Comparison of ENCODE assay signal across 9 cellular contexts in genomic region chr14:51828017-51828797, GRCh38. TPM values are rescaled to one million over a fixed set of nuclear protein-coding genes. Genes with fewer than 3 reads are reported as not detected.
DNase-seq lines count a peak whose midpoint lies in the region; ATAC-seq, FAIRE-seq and TF ChIP-seq lines count a peak whose summit lies in the region.
"Had no signal": no experiment of that assay in that cellular context is flagged by ENCODE, and none has a peak within 500 bp of the region (broad histone marks: within the 10 kb centered on the region; RNA-seq: fewer than 3 reads in every experiment).

No MANE protein-coding gene starts in this region.

- intact Hi-C loops in mucosa of descending colon (cut with DNase I, micrococcal nuclease): no loop called here
- intact Hi-C loops in aorta (cut with DNase I): no loop called here

- CTCF ChIA-PET in A549 (lab: Yijun Ruan, JAX): interaction anchor here (0.6 to 4.0 kb wide), 7 partner anchors 12 to 176 kb away, joined by 3 to 17 read pairs (median 3); no protein-coding TSS in a partner anchor

- H3K4me1 ChIP-seq in A549 (peaks cover 10% of the 10 kb centered on the region), mucosa of descending colon (ENCODE audit: low read depth) (no peaks in the 10 kb centered on the region), aorta (ENCODE audit: control insufficient read depth in 1 of 2, insufficient read depth in 2 of 2, low read length in 2 of 2) (no peaks in the 10 kb centered on the region)

- H3K4me3 ChIP-seq in A549: no peak overlapping the region
- no peak overlapping the region for H3K4me3 ChIP-seq in mucosa of descending colon
- H3K4me3 ChIP-seq in aorta (ENCODE audit: low read length in 2 of 2): no peak overlapping the region

- H3K9me3 ChIP-seq in A549: no peaks in the 10 kb centered on the region
- no peaks in the 10 kb centered on the region for H3K9me3 ChIP-seq in mucosa of descending colon
- peaks cover 3% of the 10 kb centered on the region for H3K9me3 ChIP-seq in aorta (ENCODE audit: control insufficient read depth, low read length)

- TF ChIP-seq CTCF in A549 (IDR thresholded peaks at IDR 0.05) (no peak), mucosa of descending colon (IDR thresholded peaks at IDR 0.05) (no peak)

- H3K36me3 ChIP-seq in mucosa of descending colon (ENCODE audit: low read depth): no peaks in the 10 kb centered on the region
- H3K36me3 ChIP-seq in aorta (ENCODE audit: control insufficient read depth in 1 of 2, insufficient read depth in 2 of 2, low read length in 1 of 2): no peaks in the 10 kb centered on the region

- no peak for FAIRE-seq in A549 (lab: Jason Lieb, UNC)
- FAIRE-seq: G401.6 had no signal

- TF ChIP-seq RAD21 in A549 (conservative IDR thresholded peaks at IDR 0.05 in 1 of 2, IDR thresholded peaks at IDR 0.05 in 1 of 2): no peak

- peak; percentile 87 to 90 for ATAC-seq in A549
- peak; percentile 84 for ATAC-seq in GM19023 (IDR thresholded peaks at IDR 0.05; ENCODE audit: unreplicated experiment)
- ATAC-seq in HG03175 (IDR thresholded peaks at IDR 0.05; ENCODE audit: unreplicated experiment): peak; percentile 96
- ATAC-seq in mucosa of descending colon: peak; percentile 75
- ATAC-seq in aorta (ENCODE audit: low FRiP score): peak; percentile 62

- H3K27me3 ChIP-seq in aorta (ENCODE audit: control insufficient read depth in 1 of 2, insufficient read depth in 2 of 2, low read length in 1 of 2): peaks cover 0 to 2% of the 10 kb centered on the region in 2 donors

- TF ChIP-seq POLR2A in A549 (IDR thresholded peaks at IDR 0.05; ENCODE audit: low read length): no peak

- 33% methylated on average over 8 of the region's 8 CpGs for WGBS in A549 (ENCODE audit: missing lambda C conversion rate)
- 53 to 63% methylated on average over 8 of the region's 8 CpGs for WGBS in aorta, 2 donors

- no peak for TF ChIP-seq EP300 in A549 (IDR thresholded peaks at IDR 0.05)

- POLR2A ChIA-PET in A549 (lab: Yijun Ruan, JAX): no interaction called here

- H3K4me2 ChIP-seq in A549: peak overlapping the region; percentile 41; the same call in 2 of the 3 replicates

- peak overlapping the region; percentile 23 to 65; a peak in 4 of 6 replicates for H3K27ac ChIP-seq in A549
- H3K27ac ChIP-seq in aorta (ENCODE audit: low read depth in 1 of 2, low read length in 2 of 2): no peak overlapping the region

- DNase-seq in A549 (ENCODE audit: low read depth in 1 of 2, low spot score in 1 of 2) (peak; percentile 31 to 33), SKM-1 (lab: John Stamatoyannopoulos, UW; ENCODE audit: unreplicated experiment) (peak; percentile 10), mucosa of descending colon (peak in 2 of 3 donors; percentile 18 to 68), aorta (peak in 1 of 2 donors; percentile 72), SK-N-DZ (ENCODE audit: low spot score) (no peak)
- DNase-seq in activated naive CD4-positive, alpha-beta T cell treated with Interleukin-2 at 50 U/mL for 16 hours: peak; percentile 73

TF ChIP-seq in A549, 52 proteins besides CTCF, POLR2A, EP300 and RAD21:
- TF ChIP-seq HES2 (IDR thresholded peaks at IDR 0.05): no peak
- no peak for TF ChIP-seq JUN (IDR thresholded peaks at IDR 0.05)
- TF ChIP-seq HEYL (CRISPR knock-in tag; IDR thresholded peaks at IDR 0.05): no peak
- TF ChIP-seq EHF (CRISPR knock-in tag; IDR thresholded peaks at IDR 0.05): no peak
- TF ChIP-seq CHD4 (IDR thresholded peaks at IDR 0.05; ENCODE audit: borderline replicate concordance): no peak
- no peak for TF ChIP-seq MAZ (IDR thresholded peaks at IDR 0.05; ENCODE audit: borderline replicate concordance, low read depth, low read length)
- TF ChIP-seq NFE2L2 (conservative IDR thresholded peaks at IDR 0.05; ENCODE audit: low read length): no peak
- no peak for TF ChIP-seq HOXB5 (CRISPR knock-in tag; IDR thresholded peaks at IDR 0.05)
- TF ChIP-seq USF2 (IDR thresholded peaks at IDR 0.05): no peak
- TF ChIP-seq RNF2 (IDR thresholded peaks at IDR 0.05; ENCODE audit: borderline replicate concordance, low read depth): no peak
- no peak for TF ChIP-seq RARB (CRISPR knock-in tag; IDR thresholded peaks at IDR 0.05)
- no peak for TF ChIP-seq GATA3 (IDR thresholded peaks at IDR 0.05; ENCODE audit: borderline replicate concordance)
- no peak for TF ChIP-seq CHD2 (IDR thresholded peaks at IDR 0.05; ENCODE audit: low read length, partially characterized antibody)
- no peak for TF ChIP-seq RCOR1 (IDR thresholded peaks at IDR 0.05; ENCODE audit: low read depth, low read length)
- TF ChIP-seq HDAC2 (IDR thresholded peaks at IDR 0.05): no peak
- no peak for TF ChIP-seq ZNF302 (CRISPR knock-in tag; IDR thresholded peaks at IDR 0.05)

RNA-seq across cellular contexts. Expression of gene GNG2, which starts 32.2 kb away (rescaled TPM):
- polyA plus RNA-seq in A549 (2011; rRNA removed): 2.2 and 3.0 TPM in 2 replicates
- polyA plus RNA-seq in A549 (2012; cell fraction: cytosol; rRNA removed): 0.69 and 0.78 TPM in 2 replicates
- polyA plus RNA-seq in A549 (2012; cell fraction: nucleus; rRNA removed): 0.24 and 0.44 TPM in 2 replicates
- 1.8 to 2.4 TPM (median 2.1 TPM) in 3 replicates for polyA plus RNA-seq in A549 (2017; fragmentation: RNase III; extraction: RNeasy Plus Mini Kit Qiagen cat#74134 plus additional on column Dnase treatment)
- 1.2 and 2.1 TPM in 2 replicates for polyA minus RNA-seq in A549 (2011; rRNA and poly(A)+ RNA removed)
- 10 to 100 TPM in 2 of 3 donors, 1 to 10 TPM in 1; 9.9 to 52.2 (median 16.6) TPM for total RNA-seq in mucosa of descending colon
- total RNA-seq in aorta: 10 to 100 TPM; 15.0 to 31.9 TPM
- 10 to 100 TPM in 1 of 2 donors, 1 to 10 TPM in 1; 5.3 to 10.0 TPM for polyA plus RNA-seq in aorta
- polyA plus RNA-seq in SK-N-DZ (2014; cell fraction: cytosol; rRNA removed): 24.7 and 30.0 TPM in 2 replicates
- 7.7 and 10.0 TPM in 2 replicates for polyA plus RNA-seq in SK-N-DZ (2014; cell fraction: nucleus; rRNA removed)

Comparison
In these comparisons a context has a peak if more than half of its experiments do, and no peak if none do; other contexts are left out.
1. H3K27ac ChIP-seq: peak in A549 (2 of 2); none in aorta (0 of 2).
2. Peak in every context shown above with its lines, with median percentiles within 50 percentile points of each other: ATAC-seq.